ENCODE assay signal across 11 cellular contexts in genomic region chr1:230863449-230863848, GRCh38. TPM values are rescaled to one million over a fixed set of nuclear protein-coding genes. Genes with fewer than 3 reads are reported as not detected.
DNase-seq lines count a peak whose midpoint lies in the region; ATAC-seq, FAIRE-seq and TF ChIP-seq lines count a peak whose summit lies in the region.
"Had no signal": no experiment of that assay in that cellular context is flagged by ENCODE, and none has a peak within 500 bp of the region (broad histone marks: within the 10 kb centered on the region; RNA-seq: fewer than 3 reads in every experiment).

No MANE protein-coding gene starts in this region.

- no peak overlapping the region for H3K4ac ChIP-seq in H9 (ENCODE audit: low read depth, low read length)

- H4K5ac ChIP-seq in H9 (ENCODE audit: insufficient read length, low read depth, low read length): no peak overlapping the region

- peaks cover 0 to 7% (median 4%) of the 10 kb centered on the region in 3 experiments; a peak in 4 of 7 replicates for H3K36me3 Mint-ChIP-seq in H9 (ENCODE audit: insufficient read depth in 1 of 3, low read depth in 3 of 3)
- H3K36me3 Mint-ChIP-seq: T-cell had no signal

- H3K27me3 Mint-ChIP-seq in H9 (ENCODE audit: low read depth): peaks cover 19% of the 10 kb centered on the region

- DNase-seq in H9: no peak
- peak; percentile 78 to 83 for DNase-seq in PC-9
- DNase-seq in right cardiac atrium: peak in 1 of 3 donors; percentile 57
- peak; percentile 25 for DNase-seq in small intestine
- DNase-seq in stimulated activated CD4-positive, alpha-beta T cell treated with anti-CD3 and anti-CD28 coated beads, Interleukin-4, amount 100 ng/mL, for 24 hours: no peak
- DNase-seq in WERI-Rb-1: no peak
- DNase-seq in stimulated activated CD4-positive, alpha-beta T cell treated with anti-CD3 and anti-CD28 coated beads, Interleukin-12 subunit alpha, Interleukin-12 subunit beta, amount 100 ng/mL, for 4 hours: no peak
- DNase-seq: adrenal gland, GOT3, T-cell had no signal

- WGBS in H9 (ENCODE audit: extremely low coverage, insufficient read length, low lambda C conversion rate): no CpG with 5 or more reads among the region's 6 CpGs
- 43% methylated on average over 6 of the region's 6 CpGs for WGBS in right cardiac atrium
- WGBS in small intestine, 3 donors: 22 to 51% (median 37%) methylated on average over 6 of the region's 6 CpGs

- no peak overlapping the region for H4K8ac ChIP-seq in H9 (replicated peaks; ENCODE audit: insufficient read length, low read depth, low read length)

- no TSS peak for BruUV-seq in PC-9 (replicated peaks; lab: Mats Ljungman, UMichigan)

- ATAC-seq in right cardiac atrium (no peak), GM18867 (IDR thresholded peaks at IDR 0.05; ENCODE audit: unreplicated experiment) (no peak)
- ATAC-seq: T-cell had no signal

- H2AK5ac ChIP-seq in H9 (ENCODE audit: insufficient read length, low read length): no peak overlapping the region

- no peak overlapping the region for H3K4me3 Mint-ChIP-seq in H9
- H3K4me3 Mint-ChIP-seq: T-cell had no signal

- H3K27me3 ChIP-seq in H9 (ENCODE audit: insufficient read depth, low read length): peaks cover 5% of the 10 kb centered on the region
- H3K27me3 ChIP-seq in PC-9 (ENCODE audit: insufficient read depth, low read depth): no peaks in the 10 kb centered on the region
- H3K27me3 ChIP-seq in right cardiac atrium (ENCODE audit: control insufficient read depth, insufficient read depth): no peaks in the 10 kb centered on the region
- H3K27me3 ChIP-seq in small intestine (ENCODE audit: control insufficient read depth in 2 of 2, insufficient read depth in 2 of 2, low read length in 2 of 2): no peaks in the 10 kb centered on the region
- no peaks in the 10 kb centered on the region for H3K27me3 ChIP-seq in WERI-Rb-1 (ENCODE audit: insufficient read depth, low read depth, severe bottlenecking)
- H3K27me3 ChIP-seq: adrenal gland had no signal

- H2BK12ac ChIP-seq in H9 (ENCODE audit: insufficient read length, low read depth, low read length): no peak overlapping the region

- no peak for FAIRE-seq in small intestine (lab: Jason Lieb, UNC)

- no peak overlapping the region for H4K91ac ChIP-seq in H9 (ENCODE audit: insufficient read length, low read depth, low read length)

- H3K4me2 ChIP-seq in H9 (ENCODE audit: insufficient read depth, insufficient read length, low read length) (no peak overlapping the region), PC-9 (peak overlapping the region; percentile 43)

- H2BK20ac ChIP-seq in H9 (ENCODE audit: low read depth, low read length, poor library complexity, severe bottlenecking): no peak overlapping the region

- no peak overlapping the region for H3K14ac ChIP-seq in H9 (ENCODE audit: insufficient read depth, low read length)

- CTCF ChIA-PET in PC-9 (lab: Charles Lee): no interaction called here

- H3K4me1 Mint-ChIP-seq in H9: peaks cover 38 to 45% of the 10 kb centered on the region in 2 experiments

- no peak overlapping the region for H3K56ac ChIP-seq in H9 (ENCODE audit: insufficient read length, low read depth, low read length)

- no peak overlapping the region for H2BK5ac ChIP-seq in H9 (ENCODE audit: insufficient read length, low read length)

- H3K4me3 ChIP-seq in PC-9 (no peak overlapping the region), right cardiac atrium (ENCODE audit: low read length) (no peak overlapping the region), small intestine (ENCODE audit: low read depth in 1 of 2, low read length in 2 of 2) (no peak overlapping the region), WERI-Rb-1 (ENCODE audit: low read depth, low read length) (no peak overlapping the region)
- H3K4me3 ChIP-seq: adrenal gland had no signal

- H3K9me3 Mint-ChIP-seq in H9: no peaks in the 10 kb centered on the region
- H3K9me3 Mint-ChIP-seq: T-cell had no signal

- H4K20me1 ChIP-seq in H9 (ENCODE audit: control insufficient read depth, insufficient read depth, insufficient read length): no peaks in the 10 kb centered on the region
- H4K20me1 ChIP-seq in PC-9 (ENCODE audit: insufficient read depth): no peaks in the 10 kb centered on the region

- no peak overlapping the region for H2BK15ac ChIP-seq in H9 (ENCODE audit: low read depth, low read length)

- peaks cover 10% of the 10 kb centered on the region for H3K23me2 ChIP-seq in H9 (ENCODE audit: insufficient read length, low read depth, low read length, poor library complexity, severe bottlenecking)

- H3K9me2 ChIP-seq in PC-9 (ENCODE audit: insufficient read depth): no peaks in the 10 kb centered on the region; the same call in 1 of the 2 replicates

- no peak overlapping the region for H3T11ph ChIP-seq in H9 (ENCODE audit: low read length)

- POLR2A ChIA-PET in PC-9 (lab: Charles Lee; ENCODE audit: unreplicated experiment): interaction anchor here (0.6 kb wide), 1 partner anchor 27 kb away, joined by 6 read pairs; no protein-coding TSS in a partner anchor

- H3K27ac Mint-ChIP-seq in H9: peak overlapping the region in 2 of 3 experiments; percentile 75 to 82; a peak in 3 of 7 replicates
- H3K27ac Mint-ChIP-seq: T-cell had no signal

- no peak overlapping the region for H3K18ac ChIP-seq in H9 (ENCODE audit: insufficient read length, low read depth, low read length)

- TF ChIP-seq CTCF in H9 (conservative IDR thresholded peaks at IDR 0.05): no peak
- TF ChIP-seq CTCF in PC-9 (conservative IDR thresholded peaks at IDR 0.05): no peak
- TF ChIP-seq CTCF in WERI-Rb-1 (IDR thresholded peaks at IDR 0.05; ENCODE audit: low read depth, low read length): no peak

- no peak overlapping the region for H2BK120ac ChIP-seq in H9 (ENCODE audit: low read depth, low read length, poor library complexity, severe bottlenecking)

- H2AFZ ChIP-seq in H9 (ENCODE audit: low read length) (no peak overlapping the region), PC-9 (peak overlapping the region; percentile 7; the same call in 1 of the 2 replicates)

- no peak overlapping the region for H3K23ac ChIP-seq in H9 (ENCODE audit: insufficient read length, low read depth, low read length)

- intact Hi-C loops in PC-9 (cut with micrococcal nuclease; ENCODE audit: unreplicated experiment): loop anchor here (2.0 to 10.0 kb wide), 3 partner anchors 39 to 351 kb away; no protein-coding TSS in a partner anchor
- intact Hi-C loops in right cardiac atrium (cut with DNase I): loop anchor here in 1 of 4 donors (10.0 kb wide), 1 partner anchor 59 kb away; no protein-coding TSS in a partner anchor

- H3K27ac ChIP-seq in H9 (ENCODE audit: insufficient read length, low read depth, low read length) (no peak overlapping the region), PC-9 (peak overlapping the region; percentile 39), right cardiac atrium (ENCODE audit: low read length) (peak overlapping the region; percentile 92), small intestine (ENCODE audit: low read depth in 1 of 2, low read length in 1 of 2) (no peak overlapping the region), WERI-Rb-1 (no peak overlapping the region)

- H3K9me3 ChIP-seq in H9 (ENCODE audit: control insufficient read depth, low read depth, low read length) (no peaks in the 10 kb centered on the region), PC-9 (ENCODE audit: insufficient read depth, low read depth) (no peaks in the 10 kb centered on the region), right cardiac atrium (ENCODE audit: control insufficient read depth, low read length) (no peaks in the 10 kb centered on the region), small intestine (ENCODE audit: control insufficient read depth, low read depth) (no peaks in the 10 kb centered on the region), WERI-Rb-1 (ENCODE audit: severe bottlenecking) (no peaks in the 10 kb centered on the region)
- H3K9me3 ChIP-seq: adrenal gland had no signal

- H3K4me1 ChIP-seq in H9 (ENCODE audit: insufficient read depth, low read length) (no peaks in the 10 kb centered on the region), PC-9 (replicated peaks; ENCODE audit: insufficient read depth) (peaks cover 34% of the 10 kb centered on the region), right cardiac atrium (ENCODE audit: control insufficient read depth, insufficient read depth, low read length) (peaks cover 29% of the 10 kb centered on the region), small intestine (ENCODE audit: control insufficient read depth in 2 of 2, insufficient read depth in 1 of 2, low read depth in 1 of 2, low read length in 1 of 2) (peaks cover under 1 to 15% of the 10 kb centered on the region in 2 donors)

- no peaks in the 10 kb centered on the region for H3K36me3 ChIP-seq in PC-9 (ENCODE audit: low read depth)
- H3K36me3 ChIP-seq in small intestine (ENCODE audit: control insufficient read depth in 2 of 2, insufficient read depth in 2 of 2, low read length in 2 of 2): no peaks in the 10 kb centered on the region
- H3K36me3 ChIP-seq in WERI-Rb-1: peaks cover 35% of the 10 kb centered on the region
- H3K36me3 ChIP-seq: adrenal gland had no signal

- no peak overlapping the region for H3K9ac ChIP-seq in H9 (ENCODE audit: extremely low read depth, insufficient read length, low read length)

- no peaks in the 10 kb centered on the region; the same call in 1 of the 2 replicates for H3K79me2 ChIP-seq in H9 (ENCODE audit: insufficient read depth, low read length)
- peaks cover 48% of the 10 kb centered on the region for H3K79me2 ChIP-seq in PC-9 (ENCODE audit: low read depth)

- H3K79me1 ChIP-seq in H9 (ENCODE audit: insufficient read depth, low read depth, low read length, poor library complexity, severe bottlenecking): no peaks in the 10 kb centered on the region

- peaks cover 15% of the 10 kb centered on the region for H3F3A ChIP-seq in PC-9 (ENCODE audit: insufficient read depth, low read depth)

RNA-seq across cellular contexts. Expression of gene C1orf198, which starts 4.9 kb away (rescaled TPM):
- total RNA-seq in H9 (2021) (28.2 and 28.9 TPM in 2 replicates), PC-9 (2021) (20.5 and 24.5 TPM in 2 replicates), right cardiac atrium (10 to 100 TPM; 48.0 to 69.9 (median 56.2) TPM)
- polyA plus RNA-seq in right cardiac atrium (36.1 TPM), small intestine (10 to 100 TPM in 1 of 3 donors, 1 to 10 TPM in 2; 6.0 to 16.8 (median 9.5) TPM)

Comparison
In these comparisons a context has a peak if more than half of its experiments do, and no peak if none do; other contexts are left out.
1. DNase-seq: peak in PC-9 (2 of 2) and small intestine (single experiment); none in H9 (single experiment), stimulated activated CD4-positive, alpha-beta T cell treated with anti-CD3 and anti-CD28 coated beads, Interleukin-4, amount 100 ng/mL, for 24 hours (single experiment), WERI-Rb-1 (single experiment) and stimulated activated CD4-positive, alpha-beta T cell treated with anti-CD3 and anti-CD28 coated beads, Interleukin-12 subunit alpha, Interleukin-12 subunit beta, amount 100 ng/mL, for 4 hours (single experiment).
2. H3K27ac ChIP-seq: peak in PC-9 (single experiment) and right cardiac atrium (single experiment); none in H9 (single experiment), small intestine (0 of 2) and WERI-Rb-1 (single experiment).